In the genomic region with DNA sequence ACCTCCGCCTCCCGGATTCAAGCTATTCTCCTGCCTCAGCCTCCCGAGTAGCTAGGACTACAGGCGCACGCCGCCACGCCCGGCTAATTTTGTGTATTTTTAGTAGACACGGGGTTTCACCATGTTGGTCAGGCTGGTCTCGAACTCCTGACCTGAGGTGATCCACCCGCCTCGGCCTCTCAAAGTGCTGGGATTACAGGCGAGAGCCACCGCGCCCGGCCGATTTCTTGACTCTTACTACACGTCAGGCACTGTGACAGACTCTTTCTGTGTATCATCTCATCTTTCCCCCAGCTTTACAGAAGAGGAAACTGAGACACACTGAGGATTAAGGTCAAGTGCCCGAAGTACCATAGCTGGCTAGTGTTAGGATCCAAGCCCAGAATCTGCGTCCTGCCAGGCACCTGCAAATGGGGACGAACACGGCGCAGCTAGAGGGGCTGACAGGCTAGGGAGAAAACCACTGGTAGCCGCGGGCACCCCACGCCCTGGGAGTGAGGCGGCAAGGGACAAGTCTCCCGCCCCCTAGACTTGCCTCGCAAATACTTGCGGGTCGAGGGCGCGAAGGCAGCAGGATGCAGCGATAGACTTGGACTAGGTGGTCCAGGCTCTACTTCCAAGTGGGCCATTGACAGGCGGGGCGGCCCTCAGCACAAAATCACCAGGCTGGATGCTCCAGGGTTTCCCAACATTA, we compare ENCODE assay signal across 8 cellular contexts. TPM values are rescaled to one million over a fixed set of nuclear protein-coding genes. Genes with fewer than 3 reads are reported as not detected.
DNase-seq lines count a peak whose midpoint lies in the region; ATAC-seq and TF ChIP-seq lines count a peak whose summit lies in the region.

No MANE protein-coding gene starts in this region.

- H3K36me3 Mint-ChIP-seq in T-cell, result peaks cover 20% of the 10 kb centered on the region

- POLR2A ChIA-PET in T-cell (lab: Charles Lee), result interaction anchor here (0.6 to 1.4 kb wide), 2 partner anchors 12 to 103 kb away, joined by 6 to 8 read pairs; no protein-coding TSS in a partner anchor

- TF ChIP-seq CTCF in GM12875 (IDR thresholded peaks at IDR 0.05; ENCODE audit: borderline replicate concordance, insufficient read depth, low read depth, low read length) (no peak), fibroblast of lung (conservative IDR thresholded peaks at IDR 0.05 in 1 of 2, IDR thresholded peaks at IDR 0.05 in 1 of 2; ENCODE audit: low read depth in 1 of 2, low read length in 2 of 2) (no peak)

- H3K4me3 ChIP-seq in GM12875 (ENCODE audit: low read depth, low read length) (peak overlapping the region; percentile 49), fibroblast of lung (replicated peaks in 1 of 4; ENCODE audit: control extremely low read depth in 1 of 4, insufficient read depth in 1 of 4, low read depth in 3 of 4, low read length in 4 of 4) (peak overlapping the region; percentile 56 to 93 (median 60))

- no peaks in the 10 kb centered on the region for H3K9me3 ChIP-seq in fibroblast of lung (ENCODE audit: control insufficient read depth, insufficient read depth, low read depth, low read length)

- H3K4me1 Mint-ChIP-seq in T-cell, result peaks cover 66 to 78% (median 68%) of the 10 kb centered on the region in 3 donors

- H3K4me1 ChIP-seq in fibroblast of lung (ENCODE audit: control insufficient read depth, extremely low read depth, insufficient read depth, low read length), result peaks cover 16% of the 10 kb centered on the region

- no peaks in the 10 kb centered on the region for H3K36me3 ChIP-seq in fibroblast of lung (ENCODE audit: control insufficient read depth, insufficient read depth, low read length)

- no peak for ATAC-seq in T-cell (replicated peaks in 1 of 4)

- H3K27me3 Mint-ChIP-seq in T-cell, result no peaks in the 10 kb centered on the region

- H3K4me2 ChIP-seq in fibroblast of lung (ENCODE audit: extremely low read depth, insufficient read depth, low read length), result peak overlapping the region; percentile 69

- no peaks in the 10 kb centered on the region for H4K20me1 ChIP-seq in fibroblast of lung (ENCODE audit: control insufficient read depth, extremely low read depth, insufficient read depth, low read length)

- peaks cover 2% of the 10 kb centered on the region for H3K27me3 ChIP-seq in fibroblast of lung (ENCODE audit: control insufficient read depth, insufficient read depth, low read length)

- H3K79me2 ChIP-seq in fibroblast of lung (ENCODE audit: control insufficient read depth, insufficient read depth, low read length), result no peaks in the 10 kb centered on the region

- H2AFZ ChIP-seq in fibroblast of lung (ENCODE audit: low read length), result no peak overlapping the region

- H3K4me3 Mint-ChIP-seq in T-cell, result peak overlapping the region; percentile 93 to 99 (median 98)

- no peak overlapping the region for H3K27ac ChIP-seq in fibroblast of lung (ENCODE audit: insufficient read depth, low read length)

- DNase-seq in T-cell (peak in 6 of 34 experiments; percentile 11 to 30 (median 14)), fibroblast of lung (ENCODE audit: low read depth in 2 of 2) (no peak), retina (peak; percentile 25), COR-L47 (lab: John Stamatoyannopoulos, UW) (no peak), NCI-H187 (lab: John Stamatoyannopoulos, UW) (no peak), NCI-H69 (lab: John Stamatoyannopoulos, UW) (no peak), kidney glomerular epithelial cell (lab: John Stamatoyannopoulos, UW) (no peak)

- H3K27ac Mint-ChIP-seq in T-cell, result peak overlapping the region; percentile 97 to 98

- H3K9me3 Mint-ChIP-seq in T-cell, result no peaks in the 10 kb centered on the region

- CTCF ChIA-PET in T-cell (lab: Charles Lee), result interaction anchor here (0.5 to 2.3 kb wide), 5 partner anchors 10 to 262 kb away, joined by 4 to 19 read pairs (median 10); partner anchors contain the start of genes BYSL (in 1 of the 2), MED20 (in 1 of the 2) and TOMM6 (in 1 of the 2)

- no peak overlapping the region for H3K9ac ChIP-seq in fibroblast of lung (ENCODE audit: insufficient read depth, low read length)

RNA-seq across cellular contexts. Expression of gene TAF8, which starts 1.1 kb away (rescaled TPM):
- 10 to 100 TPM; 46.0 to 55.5 (median 47.6) TPM for total RNA-seq in T-cell
- 12.6 and 13.9 TPM in 2 replicates for total RNA-seq in fibroblast of lung
- 14.0 and 17.4 TPM in 2 replicates for polyA plus RNA-seq in fibroblast of lung
- 10.0 and 11.4 TPM in 2 replicates for polyA plus RNA-seq in fibroblast of lung (2012)
- polyA minus RNA-seq in fibroblast of lung (ENCODE audit: low replicate concordance), result 24.3 and 29.6 TPM in 2 replicates
